Comparison of ENCODE assay signal across 1 cellular context in the genomic region with DNA sequence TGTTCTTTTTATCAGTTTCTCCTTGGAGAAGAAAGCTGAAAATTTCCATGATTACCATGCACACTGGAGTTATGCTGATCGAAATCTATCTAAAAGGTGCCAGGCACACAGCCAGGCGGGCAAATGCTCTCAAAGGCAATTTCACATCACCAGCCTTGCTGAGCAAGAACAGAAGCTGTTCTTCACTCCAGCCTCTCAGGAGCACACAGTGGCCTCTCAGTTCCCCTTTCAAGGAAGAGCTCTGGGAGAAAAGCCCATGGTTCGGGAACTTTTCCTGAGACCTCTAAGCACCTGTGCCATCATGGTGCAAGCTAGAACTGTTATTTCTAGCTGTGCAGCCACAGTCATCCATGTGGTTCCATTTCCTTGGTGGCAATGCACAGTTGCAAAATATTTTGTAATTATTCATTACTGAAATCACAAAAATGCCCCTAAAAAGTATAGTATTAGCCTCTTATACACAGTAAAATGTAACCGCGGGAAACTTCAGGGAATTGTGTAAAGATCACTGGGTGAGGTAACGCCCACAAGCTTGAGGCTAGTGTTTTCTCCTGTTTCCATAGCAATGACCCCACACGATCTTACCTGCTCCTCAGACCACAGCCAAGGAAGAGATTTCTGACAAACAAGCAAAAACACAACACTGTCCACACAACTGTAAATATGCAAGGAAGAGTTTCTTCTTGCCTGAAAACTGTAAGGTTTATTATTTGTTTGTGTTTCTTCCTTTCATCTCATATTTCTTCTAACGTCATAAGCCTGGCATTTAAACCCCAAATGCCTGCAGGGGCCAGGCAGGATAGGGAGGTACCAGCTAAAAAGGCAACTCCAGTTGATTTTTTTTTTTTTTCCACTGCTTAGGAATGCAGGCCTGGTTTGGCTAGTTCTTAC.
A peak's percentile ranks its signal among the peaks of the same experiment; 100 is the strongest.
TF ChIP-seq lines count a peak whose summit lies in the region.

No MANE protein-coding gene starts in this region.

TF ChIP-seq in HEK293, 187 proteins besides CTCF, POLR2A, EP300 and RAD21 (continued from another document and continues in another):
- TF ChIP-seq, protein P1, sequence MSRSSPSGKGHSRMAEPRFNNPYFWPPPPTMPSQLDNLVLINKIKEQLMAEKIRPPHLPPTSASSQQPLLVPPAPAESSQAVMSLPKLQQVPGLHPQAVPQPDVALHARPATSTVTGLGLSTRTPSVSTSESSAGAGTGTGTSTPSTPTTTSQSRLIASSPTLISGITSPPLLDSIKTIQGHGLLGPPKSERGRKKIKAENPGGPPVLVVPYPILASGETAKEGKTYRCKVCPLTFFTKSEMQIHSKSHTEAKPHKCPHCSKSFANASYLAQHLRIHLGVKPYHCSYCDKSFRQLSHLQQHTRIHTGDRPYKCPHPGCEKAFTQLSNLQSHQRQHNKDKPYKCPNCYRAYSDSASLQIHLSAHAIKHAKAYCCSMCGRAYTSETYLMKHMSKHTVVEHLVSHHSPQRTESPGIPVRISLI (tag by site-specific recombination; IDR thresholded peaks at IDR 0.05), result peak; percentile 93
- peak; percentile 42; the same call in 1 of the 2 replicates for TF ChIP-seq ZNF391 (tag by site-specific recombination; IDR thresholded peaks at IDR 0.05; ENCODE audit: borderline replicate concordance, low read depth)
- TF ChIP-seq, protein P2, sequence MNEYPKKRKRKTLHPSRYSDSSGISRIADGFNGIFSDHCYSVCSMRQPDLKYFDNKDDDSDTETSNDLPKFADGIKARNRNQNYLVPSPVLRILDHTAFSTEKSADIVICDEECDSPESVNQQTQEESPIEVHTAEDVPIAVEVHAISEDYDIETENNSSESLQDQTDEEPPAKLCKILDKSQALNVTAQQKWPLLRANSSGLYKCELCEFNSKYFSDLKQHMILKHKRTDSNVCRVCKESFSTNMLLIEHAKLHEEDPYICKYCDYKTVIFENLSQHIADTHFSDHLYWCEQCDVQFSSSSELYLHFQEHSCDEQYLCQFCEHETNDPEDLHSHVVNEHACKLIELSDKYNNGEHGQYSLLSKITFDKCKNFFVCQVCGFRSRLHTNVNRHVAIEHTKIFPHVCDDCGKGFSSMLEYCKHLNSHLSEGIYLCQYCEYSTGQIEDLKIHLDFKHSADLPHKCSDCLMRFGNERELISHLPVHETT (tag by site-specific recombination; IDR thresholded peaks at IDR 0.05), result peak; percentile 79
- TF ChIP-seq ZBTB21 (tag by site-specific recombination; IDR thresholded peaks at IDR 0.05), result peak; percentile 84
- TF ChIP-seq ZNF121 (tag by site-specific recombination; IDR thresholded peaks at IDR 0.05), result no peak
- TF ChIP-seq TRIM28 (IDR thresholded peaks at IDR 0.05; ENCODE audit: borderline replicate concordance, low read length), result 0 out of 2 replicates have a peak, but pooled peaks have one; percentile 35
- TF ChIP-seq KLF8 (tag by site-specific recombination; IDR thresholded peaks at IDR 0.05), result 0 out of 2 replicates have a peak, but pooled peaks have one; percentile 57
- TF ChIP-seq ZNF561 (tag by site-specific recombination; IDR thresholded peaks at IDR 0.05; ENCODE audit: borderline replicate concordance), result 0 out of 2 replicates have a peak, but pooled peaks have one; percentile 21
- TF ChIP-seq ZFP69B (tag by site-specific recombination; IDR thresholded peaks at IDR 0.05), result peak; percentile 52; the same call in 1 of the 2 replicates
- no peak for TF ChIP-seq BCL11A (tag by site-specific recombination; IDR thresholded peaks at IDR 0.05; ENCODE audit: low read depth)
- peak; percentile 57 for TF ChIP-seq ZFHX2 (tag by site-specific recombination; conservative IDR thresholded peaks at IDR 0.05)
- TF ChIP-seq ZNF114 (tag by site-specific recombination; IDR thresholded peaks at IDR 0.05), result no peak
- TF ChIP-seq ZNF324 (tag by site-specific recombination; IDR thresholded peaks at IDR 0.05), result 0 out of 2 replicates have a peak, but pooled peaks have one; percentile 37
- TF ChIP-seq FEZF1 (tag by site-specific recombination; IDR thresholded peaks at IDR 0.05), result peak; percentile 93
- no peak for TF ChIP-seq ZNF529 (tag by site-specific recombination; IDR thresholded peaks at IDR 0.05; ENCODE audit: insufficient replicate concordance)
- TF ChIP-seq, protein P3, sequence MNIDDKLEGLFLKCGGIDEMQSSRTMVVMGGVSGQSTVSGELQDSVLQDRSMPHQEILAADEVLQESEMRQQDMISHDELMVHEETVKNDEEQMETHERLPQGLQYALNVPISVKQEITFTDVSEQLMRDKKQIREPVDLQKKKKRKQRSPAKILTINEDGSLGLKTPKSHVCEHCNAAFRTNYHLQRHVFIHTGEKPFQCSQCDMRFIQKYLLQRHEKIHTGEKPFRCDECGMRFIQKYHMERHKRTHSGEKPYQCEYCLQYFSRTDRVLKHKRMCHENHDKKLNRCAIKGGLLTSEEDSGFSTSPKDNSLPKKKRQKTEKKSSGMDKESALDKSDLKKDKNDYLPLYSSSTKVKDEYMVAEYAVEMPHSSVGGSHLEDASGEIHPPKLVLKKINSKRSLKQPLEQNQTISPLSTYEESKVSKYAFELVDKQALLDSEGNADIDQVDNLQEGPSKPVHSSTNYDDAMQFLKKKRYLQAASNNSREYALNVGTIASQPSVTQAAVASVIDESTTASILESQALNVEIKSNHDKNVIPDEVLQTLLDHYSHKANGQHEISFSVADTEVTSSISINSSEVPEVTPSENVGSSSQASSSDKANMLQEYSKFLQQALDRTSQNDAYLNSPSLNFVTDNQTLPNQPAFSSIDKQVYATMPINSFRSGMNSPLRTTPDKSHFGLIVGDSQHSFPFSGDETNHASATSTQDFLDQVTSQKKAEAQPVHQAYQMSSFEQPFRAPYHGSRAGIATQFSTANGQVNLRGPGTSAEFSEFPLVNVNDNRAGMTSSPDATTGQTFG (tag by site-specific recombination; IDR thresholded peaks at IDR 0.05; ENCODE audit: borderline replicate concordance), result no peak
- TF ChIP-seq, protein P4, sequence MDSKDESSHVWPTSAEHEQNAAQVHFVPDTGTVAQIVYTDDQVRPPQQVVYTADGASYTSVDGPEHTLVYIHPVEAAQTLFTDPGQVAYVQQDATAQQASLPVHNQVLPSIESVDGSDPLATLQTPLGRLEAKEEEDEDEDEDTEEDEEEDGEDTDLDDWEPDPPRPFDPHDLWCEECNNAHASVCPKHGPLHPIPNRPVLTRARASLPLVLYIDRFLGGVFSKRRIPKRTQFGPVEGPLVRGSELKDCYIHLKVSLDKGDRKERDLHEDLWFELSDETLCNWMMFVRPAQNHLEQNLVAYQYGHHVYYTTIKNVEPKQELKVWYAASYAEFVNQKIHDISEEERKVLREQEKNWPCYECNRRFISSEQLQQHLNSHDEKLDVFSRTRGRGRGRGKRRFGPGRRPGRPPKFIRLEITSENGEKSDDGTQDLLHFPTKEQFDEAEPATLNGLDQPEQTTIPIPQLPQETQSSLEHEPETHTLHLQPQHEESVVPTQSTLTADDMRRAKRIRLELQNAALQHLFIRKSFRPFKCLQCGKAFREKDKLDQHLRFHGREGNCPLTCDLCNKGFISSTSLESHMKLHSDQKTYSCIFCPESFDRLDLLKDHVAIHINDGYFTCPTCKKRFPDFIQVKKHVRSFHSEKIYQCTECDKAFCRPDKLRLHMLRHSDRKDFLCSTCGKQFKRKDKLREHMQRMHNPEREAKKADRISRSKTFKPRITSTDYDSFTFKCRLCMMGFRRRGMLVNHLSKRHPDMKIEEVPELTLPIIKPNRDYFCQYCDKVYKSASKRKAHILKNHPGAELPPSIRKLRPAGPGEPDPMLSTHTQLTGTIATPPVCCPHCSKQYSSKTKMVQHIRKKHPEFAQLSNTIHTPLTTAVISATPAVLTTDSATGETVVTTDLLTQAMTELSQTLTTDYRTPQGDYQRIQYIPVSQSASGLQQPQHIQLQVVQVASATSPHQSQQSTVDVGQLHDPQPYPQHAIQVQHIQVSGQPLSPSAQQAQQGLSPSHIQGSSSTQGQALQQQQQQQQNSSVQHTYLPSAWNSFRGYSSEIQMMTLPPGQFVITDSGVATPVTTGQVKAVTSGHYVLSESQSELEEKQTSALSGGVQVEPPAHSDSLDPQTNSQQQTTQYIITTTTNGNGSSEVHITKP (tag by site-specific recombination; IDR thresholded peaks at IDR 0.05), result peak; percentile 55
- TF ChIP-seq ZNF16 (tag by site-specific recombination; IDR thresholded peaks at IDR 0.05; ENCODE audit: low read depth), result no peak
- TF ChIP-seq, protein P5, sequence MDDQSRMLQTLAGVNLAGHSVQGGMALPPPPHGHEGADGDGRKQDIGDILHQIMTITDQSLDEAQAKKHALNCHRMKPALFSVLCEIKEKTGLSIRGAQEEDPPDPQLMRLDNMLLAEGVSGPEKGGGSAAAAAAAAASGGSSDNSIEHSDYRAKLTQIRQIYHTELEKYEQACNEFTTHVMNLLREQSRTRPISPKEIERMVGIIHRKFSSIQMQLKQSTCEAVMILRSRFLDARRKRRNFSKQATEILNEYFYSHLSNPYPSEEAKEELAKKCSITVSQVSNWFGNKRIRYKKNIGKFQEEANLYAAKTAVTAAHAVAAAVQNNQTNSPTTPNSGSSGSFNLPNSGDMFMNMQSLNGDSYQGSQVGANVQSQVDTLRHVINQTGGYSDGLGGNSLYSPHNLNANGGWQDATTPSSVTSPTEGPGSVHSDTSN (CRISPR knock-in tag; IDR thresholded peaks at IDR 0.05), result no peak
- no peak for TF ChIP-seq ZNF747 (tag by site-specific recombination; IDR thresholded peaks at IDR 0.05)
- TF ChIP-seq ZNF157 (tag by site-specific recombination; IDR thresholded peaks at IDR 0.05), result no peak
- TF ChIP-seq ZEB2 (tag by site-specific recombination; IDR thresholded peaks at IDR 0.05), result peak; percentile 86
- no peak for TF ChIP-seq ZNF658 (tag by site-specific recombination; IDR thresholded peaks at IDR 0.05)
- peak; percentile 92 for TF ChIP-seq ZNF629 (tag by site-specific recombination; IDR thresholded peaks at IDR 0.05)
- TF ChIP-seq ZNF366 (tag by site-specific recombination; conservative IDR thresholded peaks at IDR 0.05), result peak; percentile 86
- TF ChIP-seq, protein P6, sequence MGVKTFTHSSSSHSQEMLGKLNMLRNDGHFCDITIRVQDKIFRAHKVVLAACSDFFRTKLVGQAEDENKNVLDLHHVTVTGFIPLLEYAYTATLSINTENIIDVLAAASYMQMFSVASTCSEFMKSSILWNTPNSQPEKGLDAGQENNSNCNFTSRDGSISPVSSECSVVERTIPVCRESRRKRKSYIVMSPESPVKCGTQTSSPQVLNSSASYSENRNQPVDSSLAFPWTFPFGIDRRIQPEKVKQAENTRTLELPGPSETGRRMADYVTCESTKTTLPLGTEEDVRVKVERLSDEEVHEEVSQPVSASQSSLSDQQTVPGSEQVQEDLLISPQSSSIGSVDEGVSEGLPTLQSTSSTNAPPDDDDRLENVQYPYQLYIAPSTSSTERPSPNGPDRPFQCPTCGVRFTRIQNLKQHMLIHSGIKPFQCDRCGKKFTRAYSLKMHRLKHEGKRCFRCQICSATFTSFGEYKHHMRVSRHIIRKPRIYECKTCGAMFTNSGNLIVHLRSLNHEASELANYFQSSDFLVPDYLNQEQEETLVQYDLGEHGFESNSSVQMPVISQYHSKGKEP (tag by site-specific recombination; IDR thresholded peaks at IDR 0.05), result 0 out of 2 replicates have a peak, but pooled peaks have one; percentile 13
- TF ChIP-seq YY2 (tag by site-specific recombination; IDR thresholded peaks at IDR 0.05), result no peak
- TF ChIP-seq ZXDB (tag by site-specific recombination; IDR thresholded peaks at IDR 0.05), result peak; percentile 90
- TF ChIP-seq ZNF549 (tag by site-specific recombination; IDR thresholded peaks at IDR 0.05), result no peak
- TF ChIP-seq, protein P7, sequence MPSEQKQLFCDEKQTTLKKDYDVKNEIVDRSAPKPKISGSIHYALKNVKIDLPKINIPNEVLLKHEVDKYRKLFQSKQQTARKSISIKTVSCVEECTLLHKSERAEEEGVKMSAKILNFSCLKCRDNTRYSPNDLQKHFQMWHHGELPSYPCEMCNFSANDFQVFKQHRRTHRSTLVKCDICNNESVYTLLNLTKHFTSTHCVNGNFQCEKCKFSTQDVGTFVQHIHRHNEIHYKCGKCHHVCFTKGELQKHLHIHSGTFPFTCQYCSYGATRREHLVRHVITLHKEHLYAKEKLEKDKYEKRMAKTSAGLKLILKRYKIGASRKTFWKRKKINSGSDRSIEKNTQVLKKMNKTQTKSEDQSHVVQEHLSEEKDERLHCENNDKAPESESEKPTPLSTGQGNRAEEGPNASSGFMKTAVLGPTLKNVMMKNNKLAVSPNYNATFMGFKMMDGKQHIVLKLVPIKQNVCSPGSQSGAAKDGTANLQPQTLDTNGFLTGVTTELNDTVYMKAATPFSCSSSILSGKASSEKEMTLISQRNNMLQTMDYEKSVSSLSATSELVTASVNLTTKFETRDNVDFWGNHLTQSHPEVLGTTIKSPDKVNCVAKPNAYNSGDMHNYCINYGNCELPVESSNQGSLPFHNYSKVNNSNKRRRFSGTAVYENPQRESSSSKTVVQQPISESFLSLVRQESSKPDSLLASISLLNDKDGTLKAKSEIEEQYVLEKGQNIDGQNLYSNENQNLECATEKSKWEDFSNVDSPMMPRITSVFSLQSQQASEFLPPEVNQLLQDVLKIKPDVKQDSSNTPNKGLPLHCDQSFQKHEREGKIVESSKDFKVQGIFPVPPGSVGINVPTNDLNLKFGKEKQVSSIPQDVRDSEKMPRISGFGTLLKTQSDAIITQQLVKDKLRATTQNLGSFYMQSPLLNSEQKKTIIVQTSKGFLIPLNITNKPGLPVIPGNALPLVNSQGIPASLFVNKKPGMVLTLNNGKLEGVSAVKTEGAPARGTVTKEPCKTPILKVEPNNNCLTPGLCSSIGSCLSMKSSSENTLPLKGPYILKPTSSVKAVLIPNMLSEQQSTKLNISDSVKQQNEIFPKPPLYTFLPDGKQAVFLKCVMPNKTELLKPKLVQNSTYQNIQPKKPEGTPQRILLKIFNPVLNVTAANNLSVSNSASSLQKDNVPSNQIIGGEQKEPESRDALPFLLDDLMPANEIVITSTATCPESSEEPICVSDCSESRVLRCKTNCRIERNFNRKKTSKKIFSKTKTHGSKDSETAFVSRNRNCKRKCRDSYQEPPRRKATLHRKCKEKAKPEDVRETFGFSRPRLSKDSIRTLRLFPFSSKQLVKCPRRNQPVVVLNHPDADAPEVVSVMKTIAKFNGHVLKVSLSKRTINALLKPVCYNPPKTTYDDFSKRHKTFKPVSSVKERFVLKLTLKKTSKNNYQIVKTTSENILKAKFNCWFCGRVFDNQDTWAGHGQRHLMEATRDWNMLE (tag by site-specific recombination; conservative IDR thresholded peaks at IDR 0.05; ENCODE audit: low read depth), result peak; percentile 31; the same call in 1 of the 2 replicates
- no peak for TF ChIP-seq ZNF140 (tag by site-specific recombination; IDR thresholded peaks at IDR 0.05)
- TF ChIP-seq HOXD13 (CRISPR knock-in tag; IDR thresholded peaks at IDR 0.05; ENCODE audit: borderline replicate concordance), result no peak
- peak; percentile 47; the same call in 1 of the 2 replicates for TF ChIP-seq ZNF335 (tag by site-specific recombination; conservative IDR thresholded peaks at IDR 0.05)
- peak; percentile 94 for TF ChIP-seq GLIS1 (tag by site-specific recombination; IDR thresholded peaks at IDR 0.05)
- peak; percentile 89 for TF ChIP-seq ZNF10 (tag by site-specific recombination; IDR thresholded peaks at IDR 0.05)
- TF ChIP-seq, protein P8, sequence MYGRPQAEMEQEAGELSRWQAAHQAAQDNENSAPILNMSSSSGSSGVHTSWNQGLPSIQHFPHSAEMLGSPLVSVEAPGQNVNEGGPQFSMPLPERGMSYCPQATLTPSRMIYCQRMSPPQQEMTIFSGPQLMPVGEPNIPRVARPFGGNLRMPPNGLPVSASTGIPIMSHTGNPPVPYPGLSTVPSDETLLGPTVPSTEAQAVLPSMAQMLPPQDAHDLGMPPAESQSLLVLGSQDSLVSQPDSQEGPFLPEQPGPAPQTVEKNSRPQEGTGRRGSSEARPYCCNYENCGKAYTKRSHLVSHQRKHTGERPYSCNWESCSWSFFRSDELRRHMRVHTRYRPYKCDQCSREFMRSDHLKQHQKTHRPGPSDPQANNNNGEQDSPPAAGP (tag by site-specific recombination; IDR thresholded peaks at IDR 0.05), result 0 out of 2 replicates have a peak, but pooled peaks have one; percentile 49
- TF ChIP-seq WT1 (tag by site-specific recombination; IDR thresholded peaks at IDR 0.05), result peak; percentile 96
- TF ChIP-seq ZFP37 (tag by site-specific recombination; IDR thresholded peaks at IDR 0.05), result no peak
- TF ChIP-seq ZNF501 (tag by site-specific recombination; IDR thresholded peaks at IDR 0.05), result 0 out of 2 replicates have a peak, but pooled peaks have one; percentile 15
